1 cellular context compared by ENCODE assay signal in genomic region chr2:54570321-54570881, GRCh38.
TF ChIP-seq lines count a peak whose summit lies in the region.

No MANE protein-coding gene starts in this region.

TF ChIP-seq in HepG2, 621 proteins besides CTCF, POLR2A, EP300 and RAD21 (continued from another document):
- 0 out of 2 replicates have a peak, but pooled peaks have one; percentile 11 for TF ChIP-seq ZNF710 (CRISPR knock-in tag; IDR thresholded peaks at IDR 0.05; ENCODE audit: borderline replicate concordance)
- TF ChIP-seq CENPX (CRISPR knock-in tag; IDR thresholded peaks at IDR 0.05), result no peak
- TF ChIP-seq ZNF337 (CRISPR knock-in tag; IDR thresholded peaks at IDR 0.05; ENCODE audit: borderline replicate concordance, low read depth), result 0 out of 2 replicates have a peak, but pooled peaks have one; percentile 2
- TF ChIP-seq ATF4 (CRISPR knock-in tag; IDR thresholded peaks at IDR 0.05), result peak in 1 of 2 experiments; percentile 13; a peak in 1 of 4 replicates
- no peak for TF ChIP-seq AHR (CRISPR knock-in tag; IDR thresholded peaks at IDR 0.05)
- TF ChIP-seq ARID4A (CRISPR knock-in tag; IDR thresholded peaks at IDR 0.05; ENCODE audit: borderline replicate concordance), result no peak
- TF ChIP-seq ZFP41 (CRISPR knock-in tag; IDR thresholded peaks at IDR 0.05; ENCODE audit: borderline replicate concordance), result no peak
- TF ChIP-seq ZMYM2 (CRISPR knock-in tag; IDR thresholded peaks at IDR 0.05), result peak; percentile 13; the same call in 1 of the 2 replicates
- TF ChIP-seq ZFX (CRISPR knock-in tag; IDR thresholded peaks at IDR 0.05; ENCODE audit: low read depth), result 0 out of 2 replicates have a peak, but pooled peaks have one; percentile 3
- 0 out of 2 replicates have a peak, but pooled peaks have one; percentile 26 for TF ChIP-seq SSRP1 (CRISPR knock-in tag; IDR thresholded peaks at IDR 0.05)
- TF ChIP-seq ZBTB4 (CRISPR knock-in tag; IDR thresholded peaks at IDR 0.05; ENCODE audit: borderline replicate concordance), result no peak
- no peak for TF ChIP-seq ESRRA (CRISPR knock-in tag; IDR thresholded peaks at IDR 0.05; ENCODE audit: low read depth)
- TF ChIP-seq, protein P1, sequence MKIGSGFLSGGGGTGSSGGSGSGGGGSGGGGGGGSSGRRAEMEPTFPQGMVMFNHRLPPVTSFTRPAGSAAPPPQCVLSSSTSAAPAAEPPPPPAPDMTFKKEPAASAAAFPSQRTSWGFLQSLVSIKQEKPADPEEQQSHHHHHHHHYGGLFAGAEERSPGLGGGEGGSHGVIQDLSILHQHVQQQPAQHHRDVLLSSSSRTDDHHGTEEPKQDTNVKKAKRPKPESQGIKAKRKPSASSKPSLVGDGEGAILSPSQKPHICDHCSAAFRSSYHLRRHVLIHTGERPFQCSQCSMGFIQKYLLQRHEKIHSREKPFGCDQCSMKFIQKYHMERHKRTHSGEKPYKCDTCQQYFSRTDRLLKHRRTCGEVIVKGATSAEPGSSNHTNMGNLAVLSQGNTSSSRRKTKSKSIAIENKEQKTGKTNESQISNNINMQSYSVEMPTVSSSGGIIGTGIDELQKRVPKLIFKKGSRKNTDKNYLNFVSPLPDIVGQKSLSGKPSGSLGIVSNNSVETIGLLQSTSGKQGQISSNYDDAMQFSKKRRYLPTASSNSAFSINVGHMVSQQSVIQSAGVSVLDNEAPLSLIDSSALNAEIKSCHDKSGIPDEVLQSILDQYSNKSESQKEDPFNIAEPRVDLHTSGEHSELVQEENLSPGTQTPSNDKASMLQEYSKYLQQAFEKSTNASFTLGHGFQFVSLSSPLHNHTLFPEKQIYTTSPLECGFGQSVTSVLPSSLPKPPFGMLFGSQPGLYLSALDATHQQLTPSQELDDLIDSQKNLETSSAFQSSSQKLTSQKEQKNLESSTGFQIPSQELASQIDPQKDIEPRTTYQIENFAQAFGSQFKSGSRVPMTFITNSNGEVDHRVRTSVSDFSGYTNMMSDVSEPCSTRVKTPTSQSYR (CRISPR knock-in tag; IDR thresholded peaks at IDR 0.05; ENCODE audit: borderline replicate concordance), result no peak
